Comparison of ENCODE assay signal across 11 cellular contexts in genomic region chr17:80942360-80943345, GRCh38. TPM values are rescaled to one million over a fixed set of nuclear protein-coding genes. Genes with fewer than 3 reads are reported as not detected.
A peak's percentile ranks its signal among the peaks of the same experiment; 100 is the strongest.
DNase-seq lines count a peak whose midpoint lies in the region; ATAC-seq and TF ChIP-seq lines count a peak whose summit lies in the region.
"Had no signal": no experiment of that assay in that cellular context is flagged by ENCODE, and none has a peak within 500 bp of the region (broad histone marks: within the 10 kb centered on the region; RNA-seq: fewer than 3 reads in every experiment).

No MANE protein-coding gene starts in this region.

- no peak overlapping the region for H3K9ac ChIP-seq in colonic mucosa (ENCODE audit: low read depth in 2 of 2, low read length in 2 of 2)

- H3K27ac Mint-ChIP-seq in IgD-negative memory B cell, result peak overlapping the region in 2 of 3 donors; percentile 24 to 39
- H3K27ac Mint-ChIP-seq: activated naive CD8-positive, alpha-beta T cell had no signal

- H3K27me3 ChIP-seq in colonic mucosa (no peaks in the 10 kb centered on the region), suprapubic skin (no peaks in the 10 kb centered on the region)
- H3K27me3 ChIP-seq: neutrophil had no signal

- TF ChIP-seq CTCF in colonic mucosa (IDR thresholded peaks at IDR 0.05) (no peak), lower leg skin (IDR thresholded peaks at IDR 0.05) (no peak), suprapubic skin (IDR thresholded peaks at IDR 0.05) (no peak)

- DNase-seq in colonic mucosa, result peak; percentile 87
- DNase-seq in lower leg skin (ENCODE audit: low spot score in 2 of 2), result peak; percentile 92 to 98
- peak; percentile 94 to 95 for DNase-seq in suprapubic skin (ENCODE audit: low spot score in 2 of 2)
- no peak for DNase-seq in DMS114 treated with DMSO at 0.1 percent for 48 hours (lab: John Stamatoyannopoulos, UW; ENCODE audit: unreplicated experiment)
- DNase-seq in NCI-H146 (lab: John Stamatoyannopoulos, UW), result no peak
- DNase-seq in activated T-cell treated with anti-CD3 and anti-CD28 coated beads for 4 hours, result no peak
- DNase-seq: SHP77 treated with DMSO at 0.1 percent for 48 hours had no signal

- peaks cover 0 to 6% (median 4%) of the 10 kb centered on the region in 3 donors for H3K4me1 Mint-ChIP-seq in IgD-negative memory B cell

- no peaks in the 10 kb centered on the region for H3K9me3 Mint-ChIP-seq in IgD-negative memory B cell

- no peak for ATAC-seq in GM18519 (IDR thresholded peaks at IDR 0.05; ENCODE audit: low FRiP score, unreplicated experiment)

- H3K9me3 ChIP-seq in colonic mucosa, result no peaks in the 10 kb centered on the region
- no peaks in the 10 kb centered on the region for H3K9me3 ChIP-seq in suprapubic skin
- H3K9me3 ChIP-seq: neutrophil had no signal

- H3K27ac ChIP-seq in colonic mucosa (no peak overlapping the region), suprapubic skin (peak overlapping the region; percentile 61)
- H3K27ac ChIP-seq: neutrophil had no signal

- TF ChIP-seq POLR2A in lower leg skin (IDR thresholded peaks at IDR 0.05), result no peak
- TF ChIP-seq POLR2A in suprapubic skin (IDR thresholded peaks at IDR 0.05), result no peak

- H3K4me3 Mint-ChIP-seq in IgD-negative memory B cell, result no peak overlapping the region
- H3K4me3 Mint-ChIP-seq: activated naive CD8-positive, alpha-beta T cell had no signal

- no peaks in the 10 kb centered on the region for H3K27me3 Mint-ChIP-seq in IgD-negative memory B cell
- H3K27me3 Mint-ChIP-seq: activated naive CD8-positive, alpha-beta T cell had no signal

- TF ChIP-seq EP300 in suprapubic skin (IDR thresholded peaks at IDR 0.05), result no peak

- 41 to 50% methylated on average over 41 to 42 of the region's 42 CpGs for WGBS in lower leg skin, 2 donors
- WGBS in suprapubic skin, result 30% methylated on average over 25 of the region's 42 CpGs

- H3K4me3 ChIP-seq in colonic mucosa, result no peak overlapping the region
- H3K4me3 ChIP-seq in lower leg skin (ENCODE audit: low read depth, poor library complexity, severe bottlenecking), result no peak overlapping the region
- no peak overlapping the region for H3K4me3 ChIP-seq in suprapubic skin

- H3K36me3 Mint-ChIP-seq in IgD-negative memory B cell, result peaks cover 12% of the 10 kb centered on the region

- no peaks in the 10 kb centered on the region for H3K4me1 ChIP-seq in colonic mucosa
- peaks cover 23% of the 10 kb centered on the region for H3K4me1 ChIP-seq in suprapubic skin

- H3K36me3 ChIP-seq in colonic mucosa, result no peaks in the 10 kb centered on the region
- peaks cover 20% of the 10 kb centered on the region for H3K36me3 ChIP-seq in suprapubic skin

- intact Hi-C loops in colonic mucosa (cut with DNase I), result no loop called here
- intact Hi-C loops in lower leg skin (cut with DNase I; ENCODE audit: low total_unique reads), result no loop called here

RNA-seq across cellular contexts. Expression of gene CHMP6, which starts 49.0 kb away (rescaled TPM):
- 30.2 TPM for polyA plus RNA-seq in IgD-negative memory B cell
- total RNA-seq in colonic mucosa, result 10 to 100 TPM; 29.1 to 43.5 TPM
- 10 to 100 TPM; 19.8 to 36.7 (median 26.1) TPM for total RNA-seq in lower leg skin
- total RNA-seq in suprapubic skin, result 10 to 100 TPM; 17.5 to 35.6 (median 23.1) TPM

Comparison
In these comparisons a context has a peak if more than half of its experiments do, and no peak if none do; other contexts are left out.
1. DNase-seq: peak in colonic mucosa (single experiment), lower leg skin (2 of 2) and suprapubic skin (2 of 2); none in DMS114 treated with DMSO at 0.1 percent for 48 hours (single experiment), NCI-H146 (single experiment) and activated T-cell treated with anti-CD3 and anti-CD28 coated beads for 4 hours (single experiment).